In genomic region chr3:126721246-126721645, GRCh38 we compare ENCODE assay signal across 16 cellular contexts.
"Had no signal": no experiment of that assay in that cellular context is flagged by ENCODE, and none has a peak within 500 bp of the region (broad histone marks: within the 10 kb centered on the region; RNA-seq: fewer than 3 reads in every experiment).

No MANE protein-coding gene starts in this region.

- H3K27me3 Mint-ChIP-seq: naive thymus-derived CD4-positive, alpha-beta T cell; stimulated activated naive B cell treated with anti-CD40 and anti-IgM and Interleukin-4, amounts not matched to agents 10 μg/mL and 1 μg/mL and 100 μg/mL, for 72 hours had no signal

- H3K27ac Mint-ChIP-seq: immature natural killer cell; naive thymus-derived CD4-positive, alpha-beta T cell; stimulated activated naive B cell treated with anti-CD40 and anti-IgM and Interleukin-4, amounts not matched to agents 10 μg/mL and 1 μg/mL and 100 μg/mL, for 72 hours had no signal

- ATAC-seq: esophagus mucosa; left colon; left ventricle myocardium superior; naive thymus-derived CD4-positive, alpha-beta T cell; stimulated activated naive B cell treated with anti-CD40 and anti-IgM and Interleukin-4, amounts not matched to agents 10 μg/mL and 1 μg/mL and 100 μg/mL, for 72 hours had no signal

- H3K9me3 Mint-ChIP-seq: immature natural killer cell had no signal

- H3K4me3 Mint-ChIP-seq: immature natural killer cell; naive thymus-derived CD4-positive, alpha-beta T cell; stimulated activated naive B cell treated with anti-CD40 and anti-IgM and Interleukin-4, amounts not matched to agents 10 μg/mL and 1 μg/mL and 100 μg/mL, for 72 hours had no signal

- DNase-seq: cortex of kidney; dorsolateral prefrontal cortex; effector memory CD4-positive, alpha-beta T cell; immature natural killer cell; left colon; left ventricle myocardium superior; naive thymus-derived CD4-positive, alpha-beta T cell; ovary; sigmoid colon; stimulated activated CD4-positive, alpha-beta T cell treated with anti-CD3 and anti-CD28 coated beads, Interleukin-2, amount 100 ng/mL, for 24 hours; stimulated activated CD4-positive, alpha-beta T cell treated with anti-CD3 and anti-CD28 coated beads, Interleukin-4, amount 100 ng/mL, for 4 hours; stimulated activated naive B cell treated with anti-CD40 and anti-IgM and Interleukin-4, amounts not matched to agents 10 μg/mL and 1 μg/mL and 100 μg/mL, for 72 hours; stomach; substantia nigra; transverse colon had no signal
